1 cellular context compared by ENCODE assay signal in genomic region chr6:101740631-101741030, GRCh38.
TF ChIP-seq lines count a peak whose summit lies in the region.

No MANE protein-coding gene starts in this region.

TF ChIP-seq in GM23338, 12 proteins besides CTCF, POLR2A, EP300 and RAD21 (continued from another document):
- no peak for TF ChIP-seq ZNF331 (CRISPR knock-in tag; IDR thresholded peaks at IDR 0.05; ENCODE audit: low read depth)
- no peak for TF ChIP-seq JUNB (IDR thresholded peaks at IDR 0.05; ENCODE audit: unreplicated experiment)
- no peak for TF ChIP-seq CREB1 (CRISPR knock-in tag; IDR thresholded peaks at IDR 0.05; ENCODE audit: low read depth)
- no peak for TF ChIP-seq STAT1 (IDR thresholded peaks at IDR 0.05; ENCODE audit: unreplicated experiment)
- no peak for TF ChIP-seq NANOG (IDR thresholded peaks at IDR 0.05; ENCODE audit: borderline replicate concordance)
